Comparison of ENCODE assay signal across 1 cellular context in the genomic region with DNA sequence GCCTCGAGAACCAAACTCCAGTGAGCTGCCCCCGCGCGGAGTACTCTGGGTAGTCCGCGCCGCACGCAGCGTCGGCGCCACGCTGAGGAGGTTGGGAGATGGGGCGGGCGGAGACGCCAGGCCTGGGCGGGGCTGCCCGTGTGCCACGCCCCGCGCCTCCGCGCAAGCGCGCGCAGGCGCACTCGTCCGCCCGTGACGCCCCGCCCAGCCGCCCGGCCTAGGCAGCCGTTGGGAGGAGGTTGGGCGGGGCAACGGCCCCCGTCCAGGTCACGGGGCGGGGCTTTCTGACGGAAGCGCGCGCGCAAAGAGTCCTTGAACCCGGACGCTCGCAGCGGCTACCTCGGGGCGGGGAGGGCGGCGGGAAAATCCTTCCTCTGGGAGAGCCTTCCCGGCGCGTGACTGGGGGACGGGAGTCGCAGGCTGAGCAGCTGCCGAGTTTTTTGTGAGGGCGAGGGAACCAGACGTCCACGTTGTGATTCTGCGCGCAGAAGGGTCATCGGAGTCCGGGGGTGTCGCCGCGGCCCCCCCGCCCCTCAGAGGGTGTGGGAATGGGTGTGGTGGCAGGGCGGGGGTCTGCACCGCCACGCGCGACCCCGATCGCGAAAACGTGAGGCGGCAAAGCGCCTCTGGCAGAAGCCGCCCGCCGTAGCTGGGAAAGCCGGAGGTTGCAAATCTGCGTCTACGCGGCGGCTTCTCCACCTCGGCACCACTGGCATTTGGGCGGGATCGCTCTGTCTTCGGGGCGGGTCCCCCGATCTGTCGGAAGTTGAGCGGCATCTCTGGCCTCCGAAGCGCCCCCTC.
A peak's percentile ranks its signal among the peaks of the same experiment; 100 is the strongest.
TF ChIP-seq lines count a peak whose summit lies in the region.

A gene with protein sequence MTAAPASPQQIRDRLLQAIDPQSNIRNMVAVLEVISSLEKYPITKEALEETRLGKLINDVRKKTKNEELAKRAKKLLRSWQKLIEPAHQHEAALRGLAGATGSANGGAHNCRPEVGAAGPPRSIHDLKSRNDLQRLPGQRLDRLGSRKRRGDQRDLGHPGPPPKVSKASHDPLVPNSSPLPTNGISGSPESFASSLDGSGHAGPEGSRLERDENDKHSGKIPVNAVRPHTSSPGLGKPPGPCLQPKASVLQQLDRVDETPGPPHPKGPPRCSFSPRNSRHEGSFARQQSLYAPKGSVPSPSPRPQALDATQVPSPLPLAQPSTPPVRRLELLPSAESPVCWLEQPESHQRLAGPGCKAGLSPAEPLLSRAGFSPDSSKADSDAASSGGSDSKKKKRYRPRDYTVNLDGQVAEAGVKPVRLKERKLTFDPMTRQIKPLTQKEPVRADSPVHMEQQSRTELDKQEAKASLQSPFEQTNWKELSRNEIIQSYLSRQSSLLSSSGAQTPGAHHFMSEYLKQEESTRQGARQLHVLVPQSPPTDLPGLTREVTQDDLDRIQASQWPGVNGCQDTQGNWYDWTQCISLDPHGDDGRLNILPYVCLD (minus strand): TSS at position 22 of the 801 bp plus-strand sequence. CDS start 261 bp downstream, outside the sequence.

TF ChIP-seq in K562, 482 proteins besides CTCF, POLR2A, EP300 and RAD21 (continued from another document and continues in another):
- TF ChIP-seq GABPB1 (CRISPR knock-in tag; IDR thresholded peaks at IDR 0.05) (no peak), NR4A1 (CRISPR knock-in tag; IDR thresholded peaks at IDR 0.05) (no peak), NR4A1 (tag; IDR thresholded peaks at IDR 0.05) (no peak), U2AF1 (optimal IDR thresholded peaks at IDR 0.05; ENCODE audit: low read depth, low read length) (peak; percentile 27), CAMTA2 (CRISPR knock-in tag; conservative IDR thresholded peaks at IDR 0.05) (no peak), HDAC2 (IDR thresholded peaks at IDR 0.05) (peak; percentile 64; the same call in 1 of the 2 replicates), KDM5B (IDR thresholded peaks at IDR 0.05; ENCODE audit: insufficient replicate concordance, low read depth, low read length) (peak; percentile 68), DPF2 (IDR thresholded peaks at IDR 0.05) (peak; percentile 63), ZNF75A (CRISPR knock-in tag; IDR thresholded peaks at IDR 0.05) (no peak), HCFC1 (IDR thresholded peaks at IDR 0.05; ENCODE audit: low read depth, low read length) (peak; percentile 69), ARID1B (IDR thresholded peaks at IDR 0.05) (peak; percentile 60), ILF3 (IDR thresholded peaks at IDR 0.05; ENCODE audit: borderline replicate concordance) (peak; percentile 14; the same call in 1 of the 2 replicates), MEF2A (IDR thresholded peaks at IDR 0.05; ENCODE audit: control insufficient read depth, low read depth, low read length) (no peak), RCOR1 (IDR thresholded peaks at IDR 0.05; ENCODE audit: borderline replicate concordance in 1 of 2, low read depth in 2 of 2, low read length in 2 of 2) (0 out of 4 replicates have a peak, but pooled peaks of 1 of the 2 experiments have one; percentile 22), NFATC3 (IDR thresholded peaks at IDR 0.05) (no peak), ZNF217 (CRISPR knock-in tag; IDR thresholded peaks at IDR 0.05) (no peak), SPI1 (IDR thresholded peaks at IDR 0.05; ENCODE audit: borderline replicate concordance, low read depth, low read length) (no peak), MECOM (CRISPR knock-in tag; IDR thresholded peaks at IDR 0.05) (no peak), ZC3H8 (IDR thresholded peaks at IDR 0.05) (no peak), EP400 (IDR thresholded peaks at IDR 0.05) (peak; percentile 90), HDAC1 (IDR thresholded peaks at IDR 0.05) (peak in 1 of 2 experiments; percentile 86; a peak in 2 of 4 replicates), CHCHD3 (CRISPR knock-in tag; IDR thresholded peaks at IDR 0.05) (no peak), MYNN (IDR thresholded peaks at IDR 0.05) (no peak), MYNN (CRISPR knock-in tag; IDR thresholded peaks at IDR 0.05) (no peak), POLR2H (tag; IDR thresholded peaks at IDR 0.05; ENCODE audit: low read depth) (peak; percentile 66), NR2C2 (CRISPR knock-in tag; IDR thresholded peaks at IDR 0.05) (peak; percentile 85), NR2C2 (tag; IDR thresholded peaks at IDR 0.05) (peak; percentile 97), KLF10 (CRISPR knock-in tag; IDR thresholded peaks at IDR 0.05) (no peak), KLF6 (CRISPR knock-in tag; IDR thresholded peaks at IDR 0.05; ENCODE audit: borderline replicate concordance) (no peak), ZNF444 (CRISPR knock-in tag; IDR thresholded peaks at IDR 0.05) (no peak), RBBP5 (IDR thresholded peaks at IDR 0.05; ENCODE audit: borderline replicate concordance, insufficient read depth, low read length, poor library complexity, severe bottlenecking) (peak; percentile 41), ETV6 (IDR thresholded peaks at IDR 0.05; ENCODE audit: borderline replicate concordance in 1 of 2, low read depth in 2 of 2, low read length in 1 of 2) (no peak), ETV6 (CRISPR knock-in tag; IDR thresholded peaks at IDR 0.05; ENCODE audit: borderline replicate concordance) (no peak), CBX1 (IDR thresholded peaks at IDR 0.05; ENCODE audit: low read depth) (peak; percentile 65; the same call in 1 of the 2 replicates), TOE1 (IDR thresholded peaks at IDR 0.05; ENCODE audit: borderline replicate concordance) (peak; percentile 74; the same call in 1 of the 2 replicates), TOE1 (CRISPR knock-in tag; IDR thresholded peaks at IDR 0.05; ENCODE audit: borderline replicate concordance, low read depth) (no peak), CC2D1A (IDR thresholded peaks at IDR 0.05) (no peak), ZBED1 (IDR thresholded peaks at IDR 0.05) (0 out of 2 replicates have a peak, but pooled peaks have one; percentile 21), HDAC3 (IDR thresholded peaks at IDR 0.05; ENCODE audit: borderline replicate concordance, partially characterized antibody) (no peak), ZFP30 (CRISPR knock-in tag; IDR thresholded peaks at IDR 0.05; ENCODE audit: borderline replicate concordance) (no peak), PTTG1 (tag; IDR thresholded peaks at IDR 0.05; ENCODE audit: low read depth) (no peak), SMARCC2 (IDR thresholded peaks at IDR 0.05; ENCODE audit: low read depth) (no peak), PTBP1 (IDR thresholded peaks at IDR 0.05; ENCODE audit: low read depth, low read length) (no peak), ELF1 (tag; IDR thresholded peaks at IDR 0.05) (no peak; the same call in 1 of the 2 replicates)
- TF ChIP-seq, protein P1, sequence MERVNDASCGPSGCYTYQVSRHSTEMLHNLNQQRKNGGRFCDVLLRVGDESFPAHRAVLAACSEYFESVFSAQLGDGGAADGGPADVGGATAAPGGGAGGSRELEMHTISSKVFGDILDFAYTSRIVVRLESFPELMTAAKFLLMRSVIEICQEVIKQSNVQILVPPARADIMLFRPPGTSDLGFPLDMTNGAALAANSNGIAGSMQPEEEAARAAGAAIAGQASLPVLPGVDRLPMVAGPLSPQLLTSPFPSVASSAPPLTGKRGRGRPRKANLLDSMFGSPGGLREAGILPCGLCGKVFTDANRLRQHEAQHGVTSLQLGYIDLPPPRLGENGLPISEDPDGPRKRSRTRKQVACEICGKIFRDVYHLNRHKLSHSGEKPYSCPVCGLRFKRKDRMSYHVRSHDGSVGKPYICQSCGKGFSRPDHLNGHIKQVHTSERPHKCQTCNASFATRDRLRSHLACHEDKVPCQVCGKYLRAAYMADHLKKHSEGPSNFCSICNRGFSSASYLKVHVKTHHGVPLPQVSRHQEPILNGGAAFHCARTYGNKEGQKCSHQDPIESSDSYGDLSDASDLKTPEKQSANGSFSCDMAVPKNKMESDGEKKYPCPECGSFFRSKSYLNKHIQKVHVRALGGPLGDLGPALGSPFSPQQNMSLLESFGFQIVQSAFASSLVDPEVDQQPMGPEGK (CRISPR knock-in tag; IDR thresholded peaks at IDR 0.05; ENCODE audit: borderline replicate concordance): no peak
- TF ChIP-seq, protein P2, sequence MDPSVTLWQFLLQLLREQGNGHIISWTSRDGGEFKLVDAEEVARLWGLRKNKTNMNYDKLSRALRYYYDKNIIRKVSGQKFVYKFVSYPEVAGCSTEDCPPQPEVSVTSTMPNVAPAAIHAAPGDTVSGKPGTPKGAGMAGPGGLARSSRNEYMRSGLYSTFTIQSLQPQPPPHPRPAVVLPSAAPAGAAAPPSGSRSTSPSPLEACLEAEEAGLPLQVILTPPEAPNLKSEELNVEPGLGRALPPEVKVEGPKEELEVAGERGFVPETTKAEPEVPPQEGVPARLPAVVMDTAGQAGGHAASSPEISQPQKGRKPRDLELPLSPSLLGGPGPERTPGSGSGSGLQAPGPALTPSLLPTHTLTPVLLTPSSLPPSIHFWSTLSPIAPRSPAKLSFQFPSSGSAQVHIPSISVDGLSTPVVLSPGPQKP (CRISPR knock-in tag; IDR thresholded peaks at IDR 0.05): no peak
- TF ChIP-seq, protein P3, sequence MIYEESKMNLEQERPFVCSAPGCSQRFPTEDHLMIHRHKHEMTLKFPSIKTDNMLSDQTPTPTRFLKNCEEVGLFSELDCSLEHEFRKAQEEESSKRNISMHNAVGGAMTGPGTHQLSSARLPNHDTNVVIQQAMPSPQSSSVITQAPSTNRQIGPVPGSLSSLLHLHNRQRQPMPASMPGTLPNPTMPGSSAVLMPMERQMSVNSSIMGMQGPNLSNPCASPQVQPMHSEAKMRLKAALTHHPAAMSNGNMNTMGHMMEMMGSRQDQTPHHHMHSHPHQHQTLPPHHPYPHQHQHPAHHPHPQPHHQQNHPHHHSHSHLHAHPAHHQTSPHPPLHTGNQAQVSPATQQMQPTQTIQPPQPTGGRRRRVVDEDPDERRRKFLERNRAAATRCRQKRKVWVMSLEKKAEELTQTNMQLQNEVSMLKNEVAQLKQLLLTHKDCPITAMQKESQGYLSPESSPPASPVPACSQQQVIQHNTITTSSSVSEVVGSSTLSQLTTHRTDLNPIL (CRISPR knock-in tag; IDR thresholded peaks at IDR 0.05): no peak
- TF ChIP-seq, protein P4, sequence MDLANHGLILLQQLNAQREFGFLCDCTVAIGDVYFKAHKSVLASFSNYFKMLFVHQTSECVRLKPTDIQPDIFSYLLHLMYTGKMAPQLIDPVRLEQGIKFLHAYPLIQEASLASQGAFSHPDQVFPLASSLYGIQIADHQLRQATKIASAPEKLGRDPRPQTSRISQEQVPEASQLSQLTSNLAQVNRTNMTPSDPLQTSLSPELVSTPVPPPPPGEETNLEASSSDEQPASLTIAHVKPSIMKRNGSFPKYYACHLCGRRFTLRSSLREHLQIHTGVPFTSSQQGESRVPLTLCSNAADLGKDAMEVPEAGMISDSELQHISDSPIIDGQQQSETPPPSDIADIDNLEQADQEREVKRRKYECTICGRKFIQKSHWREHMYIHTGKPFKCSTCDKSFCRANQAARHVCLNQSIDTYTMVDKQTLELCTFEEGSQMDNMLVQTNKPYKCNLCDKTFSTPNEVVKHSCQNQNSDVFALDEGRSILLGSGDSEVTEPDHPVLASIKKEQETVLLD (IDR thresholded peaks at IDR 0.05): peak; percentile 41; the same call in 1 of the 2 replicates
